13 cellular contexts compared by ENCODE assay signal in the genomic region with DNA sequence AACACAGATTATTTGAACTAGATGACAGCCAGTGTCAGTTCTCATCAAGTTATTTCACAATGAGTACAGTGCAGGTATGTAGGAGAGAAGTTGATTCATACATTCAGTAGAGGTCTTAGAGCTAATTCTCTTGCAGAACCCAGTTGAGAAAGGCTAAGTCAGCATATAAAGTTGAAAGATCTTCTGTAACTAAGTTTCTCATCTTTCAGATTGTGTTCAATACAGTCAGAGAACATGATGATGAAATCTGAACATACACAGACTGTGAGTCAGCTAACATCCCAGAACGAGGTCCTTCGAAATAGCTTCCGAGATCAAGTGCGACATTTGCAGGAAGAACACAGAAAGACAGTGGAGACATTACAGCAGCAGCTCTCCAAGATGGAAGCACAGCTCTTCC. TPM values are rescaled to one million over a fixed set of nuclear protein-coding genes. Genes with fewer than 3 reads are reported as not detected.
DNase-seq lines count a peak whose midpoint lies in the region; ATAC-seq and TF ChIP-seq lines count a peak whose summit lies in the region.
"Had no signal": no experiment of that assay in that cellular context is flagged by ENCODE, and none has a peak within 500 bp of the region (broad histone marks: within the 10 kb centered on the region; RNA-seq: fewer than 3 reads in every experiment).

No MANE protein-coding gene starts in this region.

- H3K9me3 Mint-ChIP-seq in nephron progenitor cell (no peaks in the 10 kb centered on the region), natural killer cell (no peaks in the 10 kb centered on the region)
- H3K9me3 Mint-ChIP-seq: nephron had no signal

- H3K27me3 Mint-ChIP-seq in nephron progenitor cell (ENCODE audit: low read depth, poor library complexity): no peaks in the 10 kb centered on the region
- no peaks in the 10 kb centered on the region for H3K27me3 Mint-ChIP-seq in natural killer cell (ENCODE audit: low read depth in 2 of 2)

- TF ChIP-seq CTCF in AG10803 (conservative IDR thresholded peaks at IDR 0.05; ENCODE audit: low read length) (no peak), nephron progenitor cell (IDR thresholded peaks at IDR 0.05) (no peak), natural killer cell (IDR thresholded peaks at IDR 0.05) (no peak)

- H3K27ac Mint-ChIP-seq in nephron progenitor cell (peak overlapping the region; percentile 62), natural killer cell (no peak overlapping the region)
- H3K27ac Mint-ChIP-seq: nephron had no signal

- DNase-seq in AG10803 (ENCODE audit: low read depth) (peak; percentile 84), NCI-H226 (peak; percentile 51), dermis blood vessel endothelial cell (peak; percentile 7), nephron progenitor cell (no peak), natural killer cell (no peak), NCI-H2029 treated with DMSO at 0.1 percent for 48 hours (lab: John Stamatoyannopoulos, UW) (no peak), COLO829 (ENCODE audit: low spot score) (no peak)
- DNase-seq in activated naive CD4-positive, alpha-beta T cell treated with anti-CD3 and anti-CD28 coated beads, Interleukin-2, amount 50 U/mL, for 16 hours: no peak
- DNase-seq: activated CD4-positive, alpha-beta T cell treated with anti-CD3 and anti-CD28 coated beads for 4 hours; NCI-H1694 treated with DMSO at 0.1 percent for 48 hours; stimulated activated CD4-positive, alpha-beta T cell treated with anti-CD3 and anti-CD28 coated beads, Interleukin-4, amount 100 ng/mL, for 4 hours had no signal

- H3K4me1 Mint-ChIP-seq in nephron progenitor cell: no peaks in the 10 kb centered on the region
- no peaks in the 10 kb centered on the region for H3K4me1 Mint-ChIP-seq in natural killer cell
- H3K4me1 Mint-ChIP-seq: nephron had no signal

- H3K36me3 Mint-ChIP-seq in nephron progenitor cell (ENCODE audit: low read depth) (peaks cover 46% of the 10 kb centered on the region), natural killer cell (peaks cover 12% of the 10 kb centered on the region)

- ATAC-seq in natural killer cell: no peak

- no peak overlapping the region for H3K4me3 Mint-ChIP-seq in nephron progenitor cell
- no peak overlapping the region for H3K4me3 Mint-ChIP-seq in natural killer cell
- H3K4me3 Mint-ChIP-seq: nephron had no signal

- intact Hi-C loops in natural killer cell (cut with micrococcal nuclease): no loop called here

- no peak overlapping the region for H3K4me3 ChIP-seq in AG10803 (ENCODE audit: low read length)
- H3K4me3 ChIP-seq: cardiac muscle cell had no signal

RNA-seq across cellular contexts. Expression of gene LIMS1, which starts 41.9 kb away (rescaled TPM):
- total RNA-seq in dermis blood vessel endothelial cell (430 and 494 TPM in 2 replicates), natural killer cell (10 to 100 TPM; 31.6 to 41.4 (median 34.8) TPM)

RNA-seq across cellular contexts. Expression of gene GCC2, which starts 43.4 kb away (rescaled TPM):
- total RNA-seq in dermis blood vessel endothelial cell (26.7 and 27.0 TPM in 2 replicates), natural killer cell (100 to 1,000 TPM in 1 of 3 donors, 10 to 100 TPM in 2; 84.8 to 110 (median 89.6) TPM)

Comparison
In these comparisons a context has a peak if more than half of its experiments do, and no peak if none do; other contexts are left out.
1. DNase-seq: peak in AG10803 (single experiment), NCI-H226 (single experiment) and dermis blood vessel endothelial cell (single experiment); none in nephron progenitor cell (single experiment), natural killer cell (single experiment), NCI-H2029 treated with DMSO at 0.1 percent for 48 hours (single experiment), COLO829 (single experiment) and activated naive CD4-positive, alpha-beta T cell treated with anti-CD3 and anti-CD28 coated beads, Interleukin-2, amount 50 U/mL, for 16 hours (single experiment).
2. RNA of gene LIMS1, which starts 41.9 kb away (total RNA-seq): 430 to 494 TPM in dermis blood vessel endothelial cell; 31.6 to 41.4 TPM in natural killer cell; every median in the first group is over 10 times any median in the second.